In genomic region chr2:207621640-207622039, GRCh38 we compare ENCODE assay signal across 16 cellular contexts. TPM values are rescaled to one million over a fixed set of nuclear protein-coding genes. Genes with fewer than 3 reads are reported as not detected.
DNase-seq lines count a peak whose midpoint lies in the region; ATAC-seq and TF ChIP-seq lines count a peak whose summit lies in the region.
"Had no signal": no experiment of that assay in that cellular context is flagged by ENCODE, and none has a peak within 500 bp of the region (broad histone marks: within the 10 kb centered on the region; RNA-seq: fewer than 3 reads in every experiment).

No MANE protein-coding gene starts in this region.

- no peak for DNase-seq in activated CD4-positive, alpha-beta T cell treated with anti-CD3 and anti-CD28 coated beads for 36 hours
- no peak for DNase-seq in activated CD4-positive, alpha-beta T cell treated with anti-CD3 and anti-CD28 coated beads, Interleukin-2, amount 10 ng/mL, durations not matched to agents 7 days and 5 days
- DNase-seq in GM20000 (ENCODE audit: low spot score), result peak; percentile 29
- no peak for DNase-seq in activated CD8-positive, alpha-beta T cell treated with anti-CD3 and anti-CD28 coated beads, Interleukin-2, amount 10 ng/mL, durations not matched to agents 7 days and 5 days
- no peak for DNase-seq in neural crest cell (ENCODE audit: low read depth, low spot score)
- no peak for DNase-seq in mesothelial cell of epicardium (ENCODE audit: low spot score in 2 of 2, unreplicated experiment in 2 of 2)
- no peak for DNase-seq in superior temporal gyrus (ENCODE audit: extremely low spot score)
- DNase-seq: activated gamma-delta T cell, gastrocnemius medialis, GM23248, left lung, NCI-H1694, NCI-H524 treated with DMSO at 0.1 percent for 48 hours, PC-3, transverse colon had no signal

- no peak for ATAC-seq in activated CD4-positive, alpha-beta T cell treated with anti-CD3 and anti-CD28 coated beads for 36 hours
- ATAC-seq in activated CD8-positive, alpha-beta T cell treated with anti-CD3 and anti-CD28 coated beads, Interleukin-2, amount 10 ng/mL, durations not matched to agents 7 days and 5 days, result no peak
- no peak for ATAC-seq in HG03196 (IDR thresholded peaks at IDR 0.05; ENCODE audit: unreplicated experiment)
- ATAC-seq: gastrocnemius medialis, left lung, PC-3 had no signal

- H3K4me1 Mint-ChIP-seq in activated CD4-positive, alpha-beta T cell treated with anti-CD3 and anti-CD28 coated beads for 36 hours, result peaks cover 45% of the 10 kb centered on the region
- H3K4me1 Mint-ChIP-seq in activated CD4-positive, alpha-beta T cell treated with anti-CD3 and anti-CD28 coated beads, Interleukin-2, amount 10 ng/mL, durations not matched to agents 7 days and 5 days, result peaks cover 56% of the 10 kb centered on the region
- H3K4me1 Mint-ChIP-seq in activated CD8-positive, alpha-beta T cell treated with anti-CD3 and anti-CD28 coated beads, Interleukin-2, amount 10 ng/mL, durations not matched to agents 7 days and 5 days (ENCODE audit: low read depth), result peaks cover 59% of the 10 kb centered on the region
- H3K4me1 Mint-ChIP-seq in neural crest cell, result peaks cover 34% of the 10 kb centered on the region
- peaks cover 29% of the 10 kb centered on the region for H3K4me1 Mint-ChIP-seq in mesothelial cell of epicardium

- H3K27ac Mint-ChIP-seq in activated CD4-positive, alpha-beta T cell treated with anti-CD3 and anti-CD28 coated beads for 36 hours, result peak overlapping the region; percentile 2
- no peak overlapping the region for H3K27ac Mint-ChIP-seq in activated CD4-positive, alpha-beta T cell treated with anti-CD3 and anti-CD28 coated beads, Interleukin-2, amount 10 ng/mL, durations not matched to agents 7 days and 5 days
- H3K27ac Mint-ChIP-seq in activated CD8-positive, alpha-beta T cell treated with anti-CD3 and anti-CD28 coated beads, Interleukin-2, amount 10 ng/mL, durations not matched to agents 7 days and 5 days, result peak overlapping the region; percentile 8
- H3K27ac Mint-ChIP-seq in neural crest cell (ENCODE audit: unreplicated experiment), result no peak overlapping the region
- H3K27ac Mint-ChIP-seq in mesothelial cell of epicardium, result no peak overlapping the region

- H3K4me3 Mint-ChIP-seq in activated CD4-positive, alpha-beta T cell treated with anti-CD3 and anti-CD28 coated beads for 36 hours, result no peak overlapping the region
- no peak overlapping the region for H3K4me3 Mint-ChIP-seq in activated CD4-positive, alpha-beta T cell treated with anti-CD3 and anti-CD28 coated beads, Interleukin-2, amount 10 ng/mL, durations not matched to agents 7 days and 5 days
- no peak overlapping the region for H3K4me3 Mint-ChIP-seq in activated CD8-positive, alpha-beta T cell treated with anti-CD3 and anti-CD28 coated beads, Interleukin-2, amount 10 ng/mL, durations not matched to agents 7 days and 5 days
- H3K4me3 Mint-ChIP-seq in neural crest cell (peak overlapping the region; percentile 11), mesothelial cell of epicardium (no peak overlapping the region)

- intact Hi-C loops in activated CD4-positive, alpha-beta T cell treated with anti-CD3 and anti-CD28 coated beads for 36 hours (cut with DNase I, micrococcal nuclease), result loop anchor here (5.0 to 10.0 kb wide), 4 partner anchors 403 to 1537 kb away; partner anchors contain the start of genes INO80D (in 1 of the 2) and PLEKHM3 (in 1 of the 2)

- no peaks in the 10 kb centered on the region for H3K9me3 Mint-ChIP-seq in activated CD4-positive, alpha-beta T cell treated with anti-CD3 and anti-CD28 coated beads for 36 hours (ENCODE audit: low read depth)
- H3K9me3 Mint-ChIP-seq in activated CD4-positive, alpha-beta T cell treated with anti-CD3 and anti-CD28 coated beads, Interleukin-2, amount 10 ng/mL, durations not matched to agents 7 days and 5 days, result no peaks in the 10 kb centered on the region
- H3K9me3 Mint-ChIP-seq in activated CD8-positive, alpha-beta T cell treated with anti-CD3 and anti-CD28 coated beads, Interleukin-2, amount 10 ng/mL, durations not matched to agents 7 days and 5 days (ENCODE audit: insufficient read depth), result no peaks in the 10 kb centered on the region
- no peaks in the 10 kb centered on the region for H3K9me3 Mint-ChIP-seq in neural crest cell
- H3K9me3 Mint-ChIP-seq in mesothelial cell of epicardium, result no peaks in the 10 kb centered on the region

- TF ChIP-seq CTCF in GM20000 (IDR thresholded peaks at IDR 0.05; ENCODE audit: extremely low read depth, missing control alignments) (no peak), neural crest cell (conservative IDR thresholded peaks at IDR 0.05) (no peak), mesothelial cell of epicardium (IDR thresholded peaks at IDR 0.05; ENCODE audit: unreplicated experiment) (no peak)

- POLR2A ChIA-PET in activated CD4-positive, alpha-beta T cell treated with anti-CD3 and anti-CD28 coated beads for 36 hours (lab: Charles Lee), result interaction anchor here (0.6 to 0.7 kb wide), 3 partner anchors 92 to 434 kb away, joined by 3 read pairs; no protein-coding TSS in a partner anchor
- POLR2A ChIA-PET in activated CD4-positive, alpha-beta T cell treated with anti-CD3 and anti-CD28 coated beads, Interleukin-2, amount 10 ng/mL, durations not matched to agents 7 days and 5 days (lab: Charles Lee), result interaction anchor here (0.6 kb wide), 1 partner anchor 90 kb away, joined by 3 read pairs; the partner anchor contains the start of gene CCNYL1
- POLR2A ChIA-PET in activated CD8-positive, alpha-beta T cell treated with anti-CD3 and anti-CD28 coated beads, Interleukin-2, amount 10 ng/mL, durations not matched to agents 7 days and 5 days (lab: Charles Lee), result no interaction called here

- peaks cover 61% of the 10 kb centered on the region for H3K36me3 Mint-ChIP-seq in activated CD4-positive, alpha-beta T cell treated with anti-CD3 and anti-CD28 coated beads for 36 hours (ENCODE audit: low read depth)
- peaks cover 42% of the 10 kb centered on the region for H3K36me3 Mint-ChIP-seq in activated CD4-positive, alpha-beta T cell treated with anti-CD3 and anti-CD28 coated beads, Interleukin-2, amount 10 ng/mL, durations not matched to agents 7 days and 5 days (ENCODE audit: low read depth)
- H3K36me3 Mint-ChIP-seq in activated CD8-positive, alpha-beta T cell treated with anti-CD3 and anti-CD28 coated beads, Interleukin-2, amount 10 ng/mL, durations not matched to agents 7 days and 5 days (ENCODE audit: low read depth), result peaks cover 54% of the 10 kb centered on the region
- peaks cover 4% of the 10 kb centered on the region for H3K36me3 Mint-ChIP-seq in neural crest cell (ENCODE audit: low read depth)
- peaks cover 9% of the 10 kb centered on the region for H3K36me3 Mint-ChIP-seq in mesothelial cell of epicardium

- CTCF ChIA-PET in activated CD4-positive, alpha-beta T cell treated with anti-CD3 and anti-CD28 coated beads for 36 hours (lab: Charles Lee), result interaction anchor here (0.7 kb wide), 1 partner anchor 12 kb away, joined by 3 read pairs; no protein-coding TSS in a partner anchor
- CTCF ChIA-PET in activated CD4-positive, alpha-beta T cell treated with anti-CD3 and anti-CD28 coated beads, Interleukin-2, amount 10 ng/mL, durations not matched to agents 7 days and 5 days (lab: Charles Lee), result interaction anchor here (0.6 kb wide), 2 partner anchors 46 to 1589 kb away, joined by 3 to 9 read pairs; no protein-coding TSS in a partner anchor
- CTCF ChIA-PET in activated CD8-positive, alpha-beta T cell treated with anti-CD3 and anti-CD28 coated beads, Interleukin-2, amount 10 ng/mL, durations not matched to agents 7 days and 5 days (lab: Charles Lee), result interaction anchor here (1.1 kb wide), 1 partner anchor 13 kb away, joined by 3 read pairs; no protein-coding TSS in a partner anchor

- H3K27me3 Mint-ChIP-seq in activated CD4-positive, alpha-beta T cell treated with anti-CD3 and anti-CD28 coated beads for 36 hours, result no peaks in the 10 kb centered on the region
- no peaks in the 10 kb centered on the region for H3K27me3 Mint-ChIP-seq in activated CD4-positive, alpha-beta T cell treated with anti-CD3 and anti-CD28 coated beads, Interleukin-2, amount 10 ng/mL, durations not matched to agents 7 days and 5 days
- H3K27me3 Mint-ChIP-seq in activated CD8-positive, alpha-beta T cell treated with anti-CD3 and anti-CD28 coated beads, Interleukin-2, amount 10 ng/mL, durations not matched to agents 7 days and 5 days (ENCODE audit: low read depth), result no peaks in the 10 kb centered on the region
- no peaks in the 10 kb centered on the region for H3K27me3 Mint-ChIP-seq in neural crest cell (ENCODE audit: low read depth)
- H3K27me3 Mint-ChIP-seq in mesothelial cell of epicardium (ENCODE audit: low read depth), result no peaks in the 10 kb centered on the region

RNA-seq across cellular contexts. Expression of gene METTL21A, which starts 3.6 kb away (rescaled TPM):
- total RNA-seq in activated CD4-positive, alpha-beta T cell treated with anti-CD3 and anti-CD28 coated beads for 36 hours, result 10 to 100 TPM; 25.6 to 29.5 TPM
- 10 to 100 TPM; 18.8 to 19.3 TPM for total RNA-seq in activated CD4-positive, alpha-beta T cell treated with anti-CD3 and anti-CD28 coated beads, Interleukin-2, amount 10 ng/mL, durations not matched to agents 7 days and 5 days
- total RNA-seq in activated CD8-positive, alpha-beta T cell treated with anti-CD3 and anti-CD28 coated beads, Interleukin-2, amount 10 ng/mL, durations not matched to agents 7 days and 5 days, result 10 to 100 TPM; 22.9 TPM
- total RNA-seq in neural crest cell (30.7 and 33.4 TPM in 2 replicates), mesothelial cell of epicardium (18.6 to 20.8 TPM (median 20.3 TPM) in 3 replicates)

Comparison
In these comparisons a context has a peak if more than half of its experiments do, and no peak if none do; other contexts are left out.
1. H3K27ac Mint-ChIP-seq: peak in activated CD4-positive, alpha-beta T cell treated with anti-CD3 and anti-CD28 coated beads for 36 hours (single experiment) and activated CD8-positive, alpha-beta T cell treated with anti-CD3 and anti-CD28 coated beads, Interleukin-2, amount 10 ng/mL, durations not matched to agents 7 days and 5 days (single experiment); none in activated CD4-positive, alpha-beta T cell treated with anti-CD3 and anti-CD28 coated beads, Interleukin-2, amount 10 ng/mL, durations not matched to agents 7 days and 5 days (single experiment), neural crest cell (single experiment) and mesothelial cell of epicardium (single experiment).